In the genomic region with DNA sequence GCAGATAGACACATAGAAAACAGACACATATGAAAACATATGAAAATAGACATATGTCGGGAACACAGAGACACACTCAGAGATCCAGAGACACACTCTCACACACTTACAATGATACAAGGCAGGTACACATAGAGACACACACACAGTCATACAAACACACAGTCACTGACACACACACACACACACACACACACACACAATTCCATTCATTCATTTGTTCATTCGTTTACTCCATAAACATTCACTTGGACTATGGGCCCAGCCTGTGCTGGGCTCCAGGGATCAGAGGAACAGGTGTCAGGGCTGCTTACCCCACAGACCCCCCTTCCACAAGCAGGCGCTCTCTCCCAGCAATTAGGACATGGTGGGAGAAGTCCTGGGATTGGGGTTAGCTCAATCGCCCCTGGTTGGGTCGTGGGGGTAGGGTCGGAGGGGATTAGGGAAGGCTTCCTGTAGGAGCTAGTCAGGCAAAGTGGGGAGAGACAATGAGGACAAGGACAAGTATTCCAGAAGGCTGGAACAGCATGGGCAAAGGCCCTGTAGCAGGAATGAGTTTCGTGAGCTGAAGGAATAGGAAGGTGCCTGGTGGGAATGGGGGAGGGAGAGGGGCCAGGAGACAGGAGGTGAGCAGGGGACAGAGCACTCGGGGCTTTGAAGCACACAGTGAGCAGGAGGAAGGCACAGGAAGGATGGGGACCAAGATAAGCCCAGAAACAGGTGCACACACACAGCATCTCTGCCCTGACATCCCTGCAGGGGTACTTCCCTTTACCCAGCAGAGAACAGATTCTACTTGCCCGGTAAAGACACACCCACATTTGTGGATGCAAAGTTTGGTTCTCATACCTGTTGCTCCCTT, we compare ENCODE assay signal across 2 cellular contexts.
TF ChIP-seq lines count a peak whose summit lies in the region.

No MANE protein-coding gene starts in this region.

TF ChIP-seq in HEK293, 187 proteins besides CTCF, POLR2A, EP300 and RAD21:
- TF ChIP-seq PRDM2 (tag by site-specific recombination; IDR thresholded peaks at IDR 0.05; ENCODE audit: borderline replicate concordance) (no peak), ZNF580 (tag by site-specific recombination; IDR thresholded peaks at IDR 0.05) (no peak), SCRT2 (tag by site-specific recombination; IDR thresholded peaks at IDR 0.05) (peak; percentile 92), SCRT1 (tag by site-specific recombination; IDR thresholded peaks at IDR 0.05; ENCODE audit: borderline replicate concordance) (0 out of 2 replicates have a peak, but pooled peaks have one; percentile 14), ZNF140 (tag by site-specific recombination; IDR thresholded peaks at IDR 0.05) (no peak), ZNF623 (tag by site-specific recombination; IDR thresholded peaks at IDR 0.05) (peak; percentile 73)
- TF ChIP-seq, protein P1, sequence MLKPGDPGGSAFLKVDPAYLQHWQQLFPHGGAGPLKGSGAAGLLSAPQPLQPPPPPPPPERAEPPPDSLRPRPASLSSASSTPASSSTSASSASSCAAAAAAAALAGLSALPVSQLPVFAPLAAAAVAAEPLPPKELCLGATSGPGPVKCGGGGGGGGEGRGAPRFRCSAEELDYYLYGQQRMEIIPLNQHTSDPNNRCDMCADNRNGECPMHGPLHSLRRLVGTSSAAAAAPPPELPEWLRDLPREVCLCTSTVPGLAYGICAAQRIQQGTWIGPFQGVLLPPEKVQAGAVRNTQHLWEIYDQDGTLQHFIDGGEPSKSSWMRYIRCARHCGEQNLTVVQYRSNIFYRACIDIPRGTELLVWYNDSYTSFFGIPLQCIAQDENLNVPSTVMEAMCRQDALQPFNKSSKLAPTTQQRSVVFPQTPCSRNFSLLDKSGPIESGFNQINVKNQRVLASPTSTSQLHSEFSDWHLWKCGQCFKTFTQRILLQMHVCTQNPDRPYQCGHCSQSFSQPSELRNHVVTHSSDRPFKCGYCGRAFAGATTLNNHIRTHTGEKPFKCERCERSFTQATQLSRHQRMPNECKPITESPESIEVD (tag by site-specific recombination; IDR thresholded peaks at IDR 0.05): no peak

TF ChIP-seq in WTC11, 78 proteins besides CTCF, POLR2A, EP300 and RAD21:
- TF ChIP-seq NFATC4 (CRISPR knock-in tag; IDR thresholded peaks at IDR 0.05): no peak
- TF ChIP-seq USF1 (CRISPR knock-in tag; IDR thresholded peaks at IDR 0.05): no peak
- no peak for TF ChIP-seq TCF7 (CRISPR knock-in tag; IDR thresholded peaks at IDR 0.05; ENCODE audit: low read depth)
- TF ChIP-seq, protein P2, sequence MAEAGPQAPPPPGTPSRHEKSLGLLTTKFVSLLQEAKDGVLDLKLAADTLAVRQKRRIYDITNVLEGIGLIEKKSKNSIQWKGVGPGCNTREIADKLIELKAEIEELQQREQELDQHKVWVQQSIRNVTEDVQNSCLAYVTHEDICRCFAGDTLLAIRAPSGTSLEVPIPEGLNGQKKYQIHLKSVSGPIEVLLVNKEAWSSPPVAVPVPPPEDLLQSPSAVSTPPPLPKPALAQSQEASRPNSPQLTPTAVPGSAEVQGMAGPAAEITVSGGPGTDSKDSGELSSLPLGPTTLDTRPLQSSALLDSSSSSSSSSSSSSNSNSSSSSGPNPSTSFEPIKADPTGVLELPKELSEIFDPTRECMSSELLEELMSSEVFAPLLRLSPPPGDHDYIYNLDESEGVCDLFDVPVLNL (CRISPR knock-in tag; IDR thresholded peaks at IDR 0.05; ENCODE audit: borderline replicate concordance, low read depth): no peak
- TF ChIP-seq GTF2I (CRISPR knock-in tag; conservative IDR thresholded peaks at IDR 0.05): peak; percentile 74; the same call in 1 of the 2 replicates
